20 cellular contexts compared by ENCODE assay signal in genomic region chr3:111794701-111795100, GRCh38.
"Had no signal": no experiment of that assay in that cellular context is flagged by ENCODE, and none has a peak within 500 bp of the region (broad histone marks: within the 10 kb centered on the region; RNA-seq: fewer than 3 reads in every experiment).

No MANE protein-coding gene starts in this region.

- H3K4me3 ChIP-seq: ascending aorta, thyroid gland had no signal

- H3K36me3 ChIP-seq: ascending aorta, thyroid gland had no signal

- H3K9me3 ChIP-seq: ascending aorta, thyroid gland had no signal

- H3K27me3 ChIP-seq: ascending aorta, thyroid gland had no signal

- ATAC-seq: activated CD4-positive, CD25-positive, alpha-beta regulatory T cell treated with anti-CD3 and anti-CD28 coated beads, Interleukin-2, amount 50 U/mL, for 24 hours; activated CD8-positive, alpha-beta T cell treated with anti-CD3 and anti-CD28 coated beads, Interleukin-2, amount 10 ng/mL, durations not matched to agents 7 days and 5 days; activated T-cell treated with anti-CD3 and anti-CD28 coated beads, Interleukin-2, amount 50 U/mL, for 4 hours; left lobe of liver had no signal

- DNase-seq: activated CD4-positive, alpha-beta T cell treated with anti-CD3 and anti-CD28 coated beads, Interleukin-2, amount 10 ng/mL, durations not matched to agents 7 days and 5 days; activated CD8-positive, alpha-beta memory T cell treated with anti-CD3 and anti-CD28 coated beads, Interleukin-2, amount 50 U/mL, for 4 hours; activated CD8-positive, alpha-beta T cell treated with anti-CD3 and anti-CD28 coated beads, Interleukin-2, amount 10 ng/mL, durations not matched to agents 7 days and 5 days; activated effector memory CD4-positive, alpha-beta T cell treated with Interleukin-2 at 50 U/mL for 16 hours; activated naive CD4-positive, alpha-beta T cell treated with anti-CD3 and anti-CD28 coated beads, Interleukin-2, amount 50 U/mL, for 16 hours; activated T-cell treated with anti-CD3 and anti-CD28 coated beads, Interleukin-2, amount 50 U/mL, for 4 hours; cerebellar nuclear complex; cortex of kidney; effector CD4-positive, alpha-beta T cell; foreskin melanocyte; stimulated activated CD4-positive, alpha-beta T cell treated with anti-CD3 and anti-CD28 coated beads, Interleukin-12 subunit alpha, Interleukin-12 subunit beta, amount 100 ng/mL, for 4 hours; stimulated activated CD4-positive, alpha-beta T cell treated with anti-CD3 and anti-CD28 coated beads, Interleukin-1b, Interleukin-23, amount 100 ng/mL, for 48 hours; stimulated activated CD8-positive, alpha-beta memory T cell treated with anti-CD3 and anti-CD28 coated beads, Interleukin-4, amount 100 ng/mL, for 48 hours; stimulated activated naive CD4-positive, alpha-beta T cell treated with Interleukin-2 at 50 U/mL for 16 hours; T-helper 1 cell; T1000; thyroid gland had no signal

- H3K4me1 ChIP-seq: thyroid gland had no signal

- H3K27ac ChIP-seq: ascending aorta, thyroid gland had no signal
